Comparison of ENCODE assay signal across 9 cellular contexts in genomic region chr19:38657633-38658222, GRCh38. TPM values are rescaled to one million over a fixed set of nuclear protein-coding genes. Genes with fewer than 3 reads are reported as not detected.
DNase-seq lines count a peak whose midpoint lies in the region; ATAC-seq and TF ChIP-seq lines count a peak whose summit lies in the region.
"Had no signal": no experiment of that assay in that cellular context is flagged by ENCODE, and none has a peak within 500 bp of the region (broad histone marks: within the 10 kb centered on the region; RNA-seq: fewer than 3 reads in every experiment).

No MANE protein-coding gene starts in this region.

- H3K36me3 ChIP-seq in mammary epithelial cell (ENCODE audit: insufficient read depth, low read length) (peaks cover 17% of the 10 kb centered on the region), mesendoderm (ENCODE audit: control insufficient read depth, insufficient read depth, low read length) (no peaks in the 10 kb centered on the region), aorta (ENCODE audit: control insufficient read depth in 1 of 2, insufficient read depth in 2 of 2, low read length in 1 of 2) (peaks cover 0 to 2% of the 10 kb centered on the region in 2 donors)

- no peak overlapping the region for H3K23ac ChIP-seq in mesendoderm (ENCODE audit: low read length)

- H3K27me3 ChIP-seq in mammary epithelial cell (ENCODE audit: insufficient read depth, low read length) (no peaks in the 10 kb centered on the region), mesendoderm (ENCODE audit: insufficient read depth, low read length, poor library complexity) (no peaks in the 10 kb centered on the region), aorta (ENCODE audit: control insufficient read depth in 1 of 2, insufficient read depth in 2 of 2, low read length in 1 of 2) (no peaks in the 10 kb centered on the region)

- 0% methylated on average over 8 of the region's 8 CpGs for WGBS in mammary epithelial cell (ENCODE audit: low coverage, missing lambda C conversion rate)
- no CpG with 5 or more reads among the region's 8 CpGs for WGBS in mesendoderm (ENCODE audit: extremely low coverage, insufficient coverage, low lambda C conversion rate)
- 28 to 39% methylated on average over 8 of the region's 8 CpGs for WGBS in aorta, 2 donors

- H2AK5ac ChIP-seq in mesendoderm (ENCODE audit: low read length): no peak overlapping the region

- no peak overlapping the region for H4K5ac ChIP-seq in mesendoderm (ENCODE audit: low read length)

- H2BK15ac ChIP-seq in mesendoderm (replicated peaks; ENCODE audit: low read depth): no peak overlapping the region

- no peak overlapping the region for H3K4ac ChIP-seq in mesendoderm (ENCODE audit: low read depth, low read length)

- CTCF ChIA-PET in mammary epithelial cell (lab: Charles Lee; ENCODE audit: low non-redundant PET): no interaction called here

- no TSS peak for BruUV-seq in mammary epithelial cell (replicated peaks; lab: Mats Ljungman, UMichigan)

- H3K9me3 ChIP-seq in mammary epithelial cell (replicated peaks; ENCODE audit: insufficient read depth, low read length): no peaks in the 10 kb centered on the region
- H3K9me3 ChIP-seq in aorta (ENCODE audit: control insufficient read depth, low read length): no peaks in the 10 kb centered on the region
- H3K9me3 ChIP-seq: HAP-1 had no signal

- H3K79me1 ChIP-seq in mesendoderm (ENCODE audit: low read length): peaks cover 6% of the 10 kb centered on the region

- TF ChIP-seq RAD21 in Ishikawa (IDR thresholded peaks at IDR 0.05; ENCODE audit: low read depth): no peak

- H2BK5ac ChIP-seq in mesendoderm (ENCODE audit: low read length): peak overlapping the region; percentile 63

- H3K4me2 ChIP-seq in mammary epithelial cell (ENCODE audit: insufficient read depth, low read depth, low read length) (peak overlapping the region; percentile 79), mesendoderm (ENCODE audit: low read length) (no peak overlapping the region)

- in situ Hi-C loops in mammary epithelial cell (cut with MboI; ENCODE audit: low sequenced_read_pairs in 2 of 2): loop anchor here in 1 of 2 donors (5.0 kb wide), 1 partner anchor 35 kb away; no protein-coding TSS in a partner anchor

- peak overlapping the region in 1 of 3 experiments; percentile 7 for H3K4me3 ChIP-seq in mammary epithelial cell (replicated peaks in 1 of 3; ENCODE audit: insufficient read depth in 1 of 3, low read depth in 2 of 3, low read length in 3 of 3)
- no peak overlapping the region for H3K4me3 ChIP-seq in mesendoderm (ENCODE audit: low read length)
- H3K4me3 ChIP-seq in aorta (ENCODE audit: low read length in 2 of 2): no peak overlapping the region
- H3K4me3 ChIP-seq: HAP-1 had no signal

- H3K27ac ChIP-seq in mammary epithelial cell (ENCODE audit: insufficient read depth, low read depth, low read length) (peak overlapping the region; percentile 100), mesendoderm (ENCODE audit: low read depth, low read length) (peak overlapping the region; percentile 40), aorta (ENCODE audit: low read depth in 1 of 2, low read length in 2 of 2) (peak overlapping the region; percentile 25 to 100)

- H3K79me2 ChIP-seq in mammary epithelial cell (ENCODE audit: insufficient read depth, low read length) (peaks cover 93% of the 10 kb centered on the region), mesendoderm (ENCODE audit: control insufficient read depth, insufficient read depth, low read length) (peaks cover 93% of the 10 kb centered on the region)

- DNase-seq in AG08396 (ENCODE audit: low spot score): peak; percentile 60
- peak; percentile 99 for DNase-seq in mammary epithelial cell
- peak; percentile 92 for DNase-seq in mesendoderm
- DNase-seq in aorta: no peak
- DNase-seq in erythroblast (lab: John Stamatoyannopoulos, UW): no peak

- H2BK120ac ChIP-seq in mesendoderm (ENCODE audit: low read depth, low read length): no peak overlapping the region

- no peak for TF ChIP-seq CTCF in mammary epithelial cell (conservative IDR thresholded peaks at IDR 0.05 in 1 of 2, IDR thresholded peaks at IDR 0.05 in 1 of 2; ENCODE audit: extremely low read depth in 1 of 2, insufficient read depth in 1 of 2, low read depth in 1 of 2, low read length in 2 of 2)

- TF ChIP-seq POLR2A in erythroblast (IDR thresholded peaks at IDR 0.05; ENCODE audit: low read length): no peak

- peak overlapping the region; percentile 33 for H3K18ac ChIP-seq in mesendoderm (ENCODE audit: low read length)

- intact Hi-C loops in mammary epithelial cell (cut with micrococcal nuclease): loop anchor here (1.0 kb wide), 6 partner anchors 8 to 35 kb away; no protein-coding TSS in a partner anchor
- intact Hi-C loops in aorta (cut with DNase I): loop anchor here (2.0 to 10.0 kb wide), 2 partner anchors 35 to 177 kb away; partner anchors contain the start of gene ECH1 (in 1 of the 2)

- peak overlapping the region; percentile 61 for H3K56ac ChIP-seq in mesendoderm (ENCODE audit: low read length)

- ATAC-seq in aorta (ENCODE audit: low FRiP score) (no peak), GM21619 (IDR thresholded peaks at IDR 0.05; ENCODE audit: unreplicated experiment) (no peak), HG03378 (IDR thresholded peaks at IDR 0.05; ENCODE audit: unreplicated experiment) (no peak)

- H3K9ac ChIP-seq in mammary epithelial cell (ENCODE audit: insufficient read depth, low read length): peak overlapping the region; percentile 98
- peak overlapping the region; percentile 47 for H3K9ac ChIP-seq in mesendoderm (ENCODE audit: low read length)

- no peak for TF ChIP-seq EP300 in Ishikawa (IDR thresholded peaks at IDR 0.05; ENCODE audit: borderline replicate concordance)

- no peak overlapping the region for H2AFZ ChIP-seq in mammary epithelial cell (ENCODE audit: low read depth, low read length)

- no peaks in the 10 kb centered on the region for H4K20me1 ChIP-seq in mammary epithelial cell (ENCODE audit: insufficient read depth, low read length)

- dilution Hi-C loops in mammary epithelial cell (cut with HindIII; ENCODE audit: low sequenced_read_pairs): loop anchor here (5.0 kb wide), 1 partner anchor 55 kb away; no protein-coding TSS in a partner anchor

- no peak overlapping the region for H4K8ac ChIP-seq in mesendoderm (ENCODE audit: low read depth, low read length)

- H3K4me1 ChIP-seq in mammary epithelial cell (ENCODE audit: insufficient read depth, low read length) (peaks cover 94% of the 10 kb centered on the region), mesendoderm (ENCODE audit: control insufficient read depth, low read depth, low read length) (peaks cover 22% of the 10 kb centered on the region), aorta (ENCODE audit: control insufficient read depth in 1 of 2, insufficient read depth in 2 of 2, low read length in 2 of 2) (peaks cover 11 to 22% of the 10 kb centered on the region in 2 donors)

TF ChIP-seq in Ishikawa, 13 proteins besides CTCF, POLR2A, EP300 and RAD21:
- TF ChIP-seq TEAD4 (IDR thresholded peaks at IDR 0.05) (no peak), TCF12 (IDR thresholded peaks at IDR 0.05; ENCODE audit: low read depth) (0 out of 2 replicates have a peak, but pooled peaks have one; percentile 27)

RNA-seq across cellular contexts. Expression of gene ACTN4, which starts 10.3 kb away (rescaled TPM):
- total RNA-seq in mammary epithelial cell: 1,000 to 10,000 TPM in 1 of 2 donors, 100 to 1,000 TPM in 1; 951 to 1,146 TPM
- polyA plus RNA-seq in mammary epithelial cell: 524 TPM
- polyA minus RNA-seq in mammary epithelial cell: 912 TPM
- polyA plus RNA-seq in mesendoderm (2013, experiment 1 of 2): 294 TPM
- 302 TPM for polyA plus RNA-seq in mesendoderm (2013, experiment 2 of 2)
- 1,000 to 10,000 TPM in 1 of 2 donors, 100 to 1,000 TPM in 1; 794 to 1,985 TPM for total RNA-seq in aorta
- 100 to 1,000 TPM; 111 to 163 TPM for polyA plus RNA-seq in aorta

RNA-seq across cellular contexts. Expression of gene EIF3K, which starts 38.7 kb away (rescaled TPM):
- total RNA-seq in mammary epithelial cell: 100 to 1,000 TPM; 237 to 319 TPM
- polyA plus RNA-seq in mammary epithelial cell: 490 TPM
- polyA minus RNA-seq in mammary epithelial cell: 368 TPM
- 422 TPM for polyA plus RNA-seq in mesendoderm (2013, experiment 1 of 2)
- 421 TPM for polyA plus RNA-seq in mesendoderm (2013, experiment 2 of 2)
- total RNA-seq in aorta: 100 to 1,000 TPM; 171 to 183 TPM
- 100 to 1,000 TPM; 299 to 445 TPM for polyA plus RNA-seq in aorta

RNA-seq across cellular contexts. Expression of gene MAP4K1, which starts 40.0 kb away (rescaled TPM):
- total RNA-seq in mammary epithelial cell (under 1 TPM in 1 of 2 donors, not detected in 1; 0.75 TPM), aorta (10 to 100 TPM in 1 of 2 donors, 1 to 10 TPM in 1; 7.3 to 13.2 TPM)
- polyA plus RNA-seq in mammary epithelial cell (0.51 TPM), aorta (1 to 10 TPM; 1.6 to 2.1 TPM)
- not detected for polyA minus RNA-seq in mammary epithelial cell
- polyA plus RNA-seq in mesendoderm (2013, experiment 1 of 2): 9.1 TPM
- polyA plus RNA-seq in mesendoderm (2013, experiment 2 of 2): 8.6 TPM

Comparison
In these comparisons a context has a peak if more than half of its experiments do, and no peak if none do; other contexts are left out.
1. DNase-seq: peak in AG08396 (single experiment), mammary epithelial cell (single experiment) and mesendoderm (single experiment); none in aorta (0 of 2) and erythroblast (0 of 2).
2. H3K27ac ChIP-seq: peak in every context shown above with its lines; median percentile 100 in mammary epithelial cell; 62 in aorta; 40 in mesendoderm.
3. RNA of gene MAP4K1, which starts 40.0 kb away (total RNA-seq): 7.3 to 13.2 TPM in aorta; 0.75 TPM in mammary epithelial cell; every median in the first group is over 4 times any median in the second.